8 cellular contexts compared by ENCODE assay signal in the genomic region with DNA sequence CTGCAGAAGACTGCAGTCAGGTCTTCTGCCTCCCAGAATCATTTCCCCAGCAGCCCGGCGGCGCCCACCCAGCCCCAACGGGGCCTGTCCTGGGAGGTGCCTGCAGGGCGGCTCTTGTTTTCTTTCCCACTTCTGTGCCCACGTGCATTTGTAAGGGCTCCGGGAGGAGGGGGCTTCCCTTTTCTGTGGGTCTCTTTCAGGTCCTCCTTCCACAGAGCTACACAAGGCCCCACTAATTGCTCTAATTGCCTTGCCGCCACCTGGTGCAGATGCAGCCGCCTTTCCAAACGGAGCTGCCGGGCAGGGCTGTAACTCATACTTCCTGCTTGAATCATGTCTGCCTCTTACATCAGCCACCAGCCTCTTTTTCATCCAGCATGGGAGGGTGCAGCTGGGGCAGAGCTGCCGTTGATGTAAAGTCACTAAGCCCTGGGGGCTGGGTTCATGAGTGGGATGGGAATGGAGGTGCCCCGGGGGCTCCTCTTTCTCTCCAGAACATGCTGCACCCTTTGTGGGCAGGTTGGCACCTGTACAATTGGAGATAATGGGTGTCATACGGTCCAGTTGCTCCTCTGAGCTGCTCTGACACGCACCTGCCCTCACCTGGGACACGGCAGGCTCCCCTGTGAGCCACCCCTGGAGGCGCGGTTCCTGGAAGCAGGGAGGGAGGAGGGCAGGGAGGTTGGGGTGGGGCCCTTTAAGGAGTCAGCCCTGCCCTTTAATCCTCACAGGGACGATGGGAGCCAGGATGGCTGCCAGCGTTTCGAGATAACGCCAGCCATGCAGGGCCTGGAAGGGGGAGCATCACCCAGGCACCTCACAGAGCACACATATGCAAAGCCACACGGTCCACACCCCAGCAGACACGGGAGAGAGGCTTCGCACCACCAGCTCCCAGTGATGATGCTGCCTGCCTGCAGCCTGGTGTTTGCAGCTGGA. TPM values are rescaled to one million over a fixed set of nuclear protein-coding genes. Genes with fewer than 3 reads are reported as not detected.
DNase-seq lines count a peak whose midpoint lies in the region; ATAC-seq and TF ChIP-seq lines count a peak whose summit lies in the region.

No MANE protein-coding gene starts in this region.

- peak overlapping the region; percentile 77 to 96 (median 86) for H3K4me3 Mint-ChIP-seq in CD4-positive, alpha-beta memory T cell

- WGBS in trophoblast cell (ENCODE audit: extremely low coverage, insufficient coverage, insufficient read length), result no CpG with 5 or more reads among the region's 25 CpGs

- no peaks in the 10 kb centered on the region for H3K79me1 ChIP-seq in trophoblast cell (ENCODE audit: low read length)

- peak in 4 of 5 donors; percentile 13 to 23 (median 18) for DNase-seq in CD4-positive, alpha-beta memory T cell
- DNase-seq in OCI-M1 (lab: John Stamatoyannopoulos, UW), result peak; percentile 93
- DNase-seq in activated T-helper 9 cell treated with anti-CD3 and anti-CD28 coated beads, Interleukin-2, amount 50 U/mL, for 16 hours (ENCODE audit: low read depth), result peak; percentile 33
- DNase-seq in foreskin keratinocyte, result peak; percentile 99 to 100
- DNase-seq in trophoblast cell, result peak; percentile 93 to 94
- no peak for DNase-seq in GM10248 (ENCODE audit: extremely low spot score)

- no peaks in the 10 kb centered on the region for H3K27me3 ChIP-seq in CD4-positive, alpha-beta memory T cell (ENCODE audit: insufficient read depth, low read length)
- H3K27me3 ChIP-seq in HUES6 (ENCODE audit: control insufficient read depth, insufficient read depth, low read length), result no peaks in the 10 kb centered on the region
- H3K27me3 ChIP-seq in foreskin keratinocyte, result no peaks in the 10 kb centered on the region
- H3K27me3 ChIP-seq in trophoblast cell (ENCODE audit: insufficient read depth, low read length), result no peaks in the 10 kb centered on the region

- H3K27ac ChIP-seq in CD4-positive, alpha-beta memory T cell (ENCODE audit: low read depth, low read length), result no peak overlapping the region
- H3K27ac ChIP-seq in HUES6 (ENCODE audit: low read depth, low read length) (peak overlapping the region; percentile 43; the same call in 1 of the 2 replicates), foreskin keratinocyte (peak overlapping the region; percentile 87), trophoblast cell (ENCODE audit: low read depth, low read length) (no peak overlapping the region)

- no peaks in the 10 kb centered on the region for H3K9me3 Mint-ChIP-seq in CD4-positive, alpha-beta memory T cell

- H3K4me1 ChIP-seq in CD4-positive, alpha-beta memory T cell (ENCODE audit: insufficient read depth, low read length), result peaks cover 17% of the 10 kb centered on the region
- peaks cover 24% of the 10 kb centered on the region for H3K4me1 ChIP-seq in HUES6 (ENCODE audit: control insufficient read depth, insufficient read depth, low read length)
- peaks cover 10% of the 10 kb centered on the region for H3K4me1 ChIP-seq in foreskin keratinocyte
- peaks cover 7 to 15% of the 10 kb centered on the region in 2 experiments for H3K4me1 ChIP-seq in trophoblast cell (ENCODE audit: control insufficient read depth in 1 of 2, insufficient read depth in 2 of 2, low read length in 2 of 2)

- TF ChIP-seq CTCF in foreskin keratinocyte (conservative IDR thresholded peaks at IDR 0.05) (peak; percentile 43), GM10248 (IDR thresholded peaks at IDR 0.05; ENCODE audit: control extremely low read depth, extremely low read depth, low read depth, missing control alignments) (no peak)

- H3K23ac ChIP-seq in trophoblast cell (ENCODE audit: low read length), result no peak overlapping the region

- H2AK5ac ChIP-seq in trophoblast cell (ENCODE audit: low read length), result no peak overlapping the region

- CTCF ChIA-PET in CD4-positive, alpha-beta memory T cell (lab: Charles Lee; ENCODE audit: partially characterized antibody), result interaction anchor here (1.4 to 2.5 kb wide), 3 partner anchors 27 to 65 kb away, joined by 4 to 25 read pairs (median 8); no protein-coding TSS in a partner anchor
- CTCF ChIA-PET in GM10248 (lab: Yijun Ruan, JAX), result interaction anchor here (1.2 to 14.2 kb wide), 11 partner anchors 15 to 68 kb away, joined by 3 to 132 read pairs (median 4); a partner anchor contains a TSS

- no peaks in the 10 kb centered on the region for H3K27me3 Mint-ChIP-seq in CD4-positive, alpha-beta memory T cell

- no peak overlapping the region for H3K4ac ChIP-seq in trophoblast cell (ENCODE audit: low read depth, low read length)

- H4K8ac ChIP-seq in trophoblast cell (ENCODE audit: low read depth, low read length), result no peak overlapping the region

- H3K9me3 ChIP-seq in CD4-positive, alpha-beta memory T cell (ENCODE audit: control insufficient read depth in 1 of 2, low read length in 2 of 2), result no peaks in the 10 kb centered on the region
- H3K9me3 ChIP-seq in HUES6 (ENCODE audit: control insufficient read depth, insufficient read depth, low read depth, low read length) (peaks cover 9% of the 10 kb centered on the region; the same call in 1 of the 2 replicates), trophoblast cell (ENCODE audit: insufficient read depth, low read depth, low read length) (peaks cover 8% of the 10 kb centered on the region)

- peak overlapping the region; percentile 2 for H2BK120ac ChIP-seq in trophoblast cell (ENCODE audit: insufficient read depth, low read length, poor library complexity)

- H3K36me3 Mint-ChIP-seq in CD4-positive, alpha-beta memory T cell, result peaks cover 0 to 2% of the 10 kb centered on the region in 2 donors

- peak overlapping the region; percentile 34 for H2BK12ac ChIP-seq in trophoblast cell (ENCODE audit: low read length)

- H3K18ac ChIP-seq in trophoblast cell (ENCODE audit: low read length), result no peak overlapping the region

- POLR2A ChIA-PET in CD4-positive, alpha-beta memory T cell (lab: Charles Lee; ENCODE audit: partially characterized antibody), result interaction anchor here (0.6 to 1.7 kb wide), 4 partner anchors 9 to 144 kb away, joined by 3 to 12 read pairs (median 3); a partner anchor contains a TSS
- POLR2A ChIA-PET in GM10248 (lab: Yijun Ruan, JAX), result interaction anchor here (1.3 kb wide), 1 partner anchor 62 kb away, joined by 10 read pairs; a partner anchor contains a TSS

- H3K9ac ChIP-seq in HUES6 (ENCODE audit: low read length), result peak overlapping the region; percentile 32
- no peak overlapping the region for H3K9ac ChIP-seq in trophoblast cell (ENCODE audit: low read length)

- H3K4me2 ChIP-seq in trophoblast cell (ENCODE audit: low read length), result peak overlapping the region; percentile 32

- H3K4me3 ChIP-seq in CD4-positive, alpha-beta memory T cell (ENCODE audit: low read length in 2 of 2), result peak overlapping the region in 1 of 2 donors; percentile 34
- H3K4me3 ChIP-seq in HUES6 (ENCODE audit: low read depth, low read length) (no peak overlapping the region), trophoblast cell (ENCODE audit: low read depth, low read length) (no peak overlapping the region)

- peak overlapping the region; percentile 37 for H2AFZ ChIP-seq in trophoblast cell (ENCODE audit: insufficient read depth, low read length, poor library complexity)

- no peaks in the 10 kb centered on the region for H3K79me2 ChIP-seq in trophoblast cell (ENCODE audit: control insufficient read depth, insufficient read depth, low read length, poor library complexity)

- H4K12ac ChIP-seq in trophoblast cell (ENCODE audit: low read depth, low read length), result no peak overlapping the region

- intact Hi-C loops in CD4-positive, alpha-beta memory T cell (cut with micrococcal nuclease), result loop anchor here (2.0 kb wide), 1 partner anchor 28 kb away; no protein-coding TSS in a partner anchor

- peak overlapping the region; percentile 33 for H4K91ac ChIP-seq in trophoblast cell (ENCODE audit: low read depth, low read length)

- no peak overlapping the region for H3K14ac ChIP-seq in trophoblast cell (ENCODE audit: low read length)

- H3K36me3 ChIP-seq in CD4-positive, alpha-beta memory T cell (ENCODE audit: insufficient read depth, low read length), result no peaks in the 10 kb centered on the region
- no peaks in the 10 kb centered on the region for H3K36me3 ChIP-seq in HUES6 (ENCODE audit: control insufficient read depth, insufficient read depth, low read length)
- H3K36me3 ChIP-seq in trophoblast cell (ENCODE audit: control insufficient read depth in 1 of 2, insufficient read depth in 2 of 2, low read length in 2 of 2), result no peaks in the 10 kb centered on the region

- ATAC-seq in foreskin keratinocyte, result peak; percentile 88
- ATAC-seq in HG02840 (IDR thresholded peaks at IDR 0.05; ENCODE audit: low FRiP score, unreplicated experiment), result no peak

- H3K27ac Mint-ChIP-seq in CD4-positive, alpha-beta memory T cell, result peak overlapping the region; percentile 48 to 82 (median 72)

- no peak overlapping the region for H2BK5ac ChIP-seq in trophoblast cell (ENCODE audit: low read depth, low read length, poor library complexity)

- peaks cover 4 to 13% (median 9%) of the 10 kb centered on the region in 4 donors for H3K4me1 Mint-ChIP-seq in CD4-positive, alpha-beta memory T cell

RNA-seq across cellular contexts. Expression of a gene that starts 41.1 kb away (rescaled TPM):
- 10 to 100 TPM; 82.4 to 90.0 TPM for total RNA-seq in CD4-positive, alpha-beta memory T cell
- polyA plus RNA-seq in CD4-positive, alpha-beta memory T cell, result 10 to 100 TPM; 16.3 to 18.0 TPM
- total RNA-seq in foreskin keratinocyte, result 17.2 and 21.9 TPM in 2 replicates
- polyA plus RNA-seq in foreskin keratinocyte, result 16.8 and 18.4 TPM in 2 replicates
- polyA plus RNA-seq in trophoblast cell (2013), result 12.8 and 14.2 TPM in 2 replicates

Comparison
In these comparisons a context has a peak if more than half of its experiments do, and no peak if none do; other contexts are left out.
1. H3K27ac ChIP-seq: peak in HUES6 (single experiment) and foreskin keratinocyte (single experiment); none in CD4-positive, alpha-beta memory T cell (single experiment) and trophoblast cell (single experiment).